ENCODE assay signal across 2 cellular contexts in genomic region chr10:3217853-3218252, GRCh38.
A peak's percentile ranks its signal among the peaks of the same experiment; 100 is the strongest.
TF ChIP-seq lines count a peak whose summit lies in the region.

No MANE protein-coding gene starts in this region.

TF ChIP-seq in GM23338, 12 proteins besides CTCF, POLR2A, EP300 and RAD21:
- TF ChIP-seq REST (IDR thresholded peaks at IDR 0.05; ENCODE audit: unreplicated experiment) = no peak

TF ChIP-seq in IMR-90, 13 proteins besides CTCF, POLR2A, EP300 and RAD21:
- 0 out of 2 replicates have a peak, but pooled peaks have one; percentile 7 for TF ChIP-seq MAFK (IDR thresholded peaks at IDR 0.05; ENCODE audit: low read depth, low read length)
- TF ChIP-seq FOS (IDR thresholded peaks at IDR 0.05; ENCODE audit: low read depth, low read length) = no peak
- TF ChIP-seq MXI1 (IDR thresholded peaks at IDR 0.05; ENCODE audit: borderline replicate concordance, low read depth, low read length) = no peak
